ENCODE assay signal across 28 cellular contexts in genomic region chr11:115691030-115691429, GRCh38.
"Had no signal": no experiment of that assay in that cellular context is flagged by ENCODE, and none has a peak within 500 bp of the region (broad histone marks: within the 10 kb centered on the region; RNA-seq: fewer than 3 reads in every experiment).

No MANE protein-coding gene starts in this region.

- H3K27me3 ChIP-seq: ovary, right atrium auricular region, right lobe of liver, testis, thyroid gland, upper lobe of left lung, uterus had no signal

- H3K9me3 Mint-ChIP-seq: nephron progenitor cell had no signal

- H3K4me1 Mint-ChIP-seq: immature natural killer cell; naive B cell; natural killer cell; stimulated activated naive B cell treated with anti-CD40 and anti-IgM and Interleukin-4, amounts not matched to agents 10 μg/mL and 1 μg/mL and 100 μg/mL, for 72 hours had no signal

- H3K4me1 ChIP-seq: left lung, lower lobe of right lung, right lobe of liver, upper lobe of left lung, uterus had no signal

- H3K4me3 Mint-ChIP-seq: immature natural killer cell; naive B cell; natural killer cell; nephron progenitor cell; stimulated activated naive B cell treated with anti-CD40 and anti-IgM and Interleukin-4, amounts not matched to agents 10 μg/mL and 1 μg/mL and 100 μg/mL, for 72 hours had no signal

- H3K4me3 ChIP-seq: left lung, lower lobe of right lung, ovary, right atrium auricular region, right lobe of liver, skin epidermis, stomach, testis, thyroid gland, transverse colon, upper lobe of left lung, uterus had no signal

- H3K27me3 Mint-ChIP-seq: naive B cell had no signal

- H3K36me3 ChIP-seq: left lung, lower lobe of right lung, ovary, right atrium auricular region, right lobe of liver, stomach, thyroid gland, transverse colon, upper lobe of left lung, uterus had no signal

- DNase-seq: hypothalamus; immature natural killer cell; kidney; left colon; left lung; lower lobe of right lung; mammary epithelial cell; mesenchymal stem cell; naive B cell; natural killer cell; nephron progenitor cell; ovary; right lobe of liver; stimulated activated CD4-positive, alpha-beta T cell treated with anti-CD3 and anti-CD28 coated beads, Interleukin-12 subunit alpha, Interleukin-12 subunit beta, amount 100 ng/mL, for 4 hours; stimulated activated CD4-positive, alpha-beta T cell treated with anti-CD3 and anti-CD28 coated beads, Interleukin-15, amount 100 ng/mL, for 24 hours; stimulated activated CD4-positive, alpha-beta T cell treated with anti-CD3 and anti-CD28 coated beads, Interleukin-2, amount 100 ng/mL, for 24 hours; stimulated activated CD4-positive, alpha-beta T cell treated with anti-CD3 and anti-CD28 coated beads, Interleukin-4, amount 100 ng/mL, for 1 hour; stimulated activated naive B cell treated with anti-CD40 and anti-IgM and Interleukin-4, amounts not matched to agents 10 μg/mL and 1 μg/mL and 100 μg/mL, for 72 hours; stimulated activated naive CD8-positive, alpha-beta T cell treated with anti-CD3 and anti-CD28 coated beads, Interleukin-15, Interleukin-2, amounts not matched to agents 100 U/mL and 50 U/mL, for 24 hours; stomach; testis; thyroid gland; transverse colon; upper lobe of left lung; uterus had no signal

- H3K27ac ChIP-seq: left lung, lower lobe of right lung, ovary, right atrium auricular region, right lobe of liver, skin epidermis, stomach, testis, thyroid gland, transverse colon, upper lobe of left lung, uterus had no signal

- H3K36me3 Mint-ChIP-seq: immature natural killer cell; natural killer cell; stimulated activated naive B cell treated with anti-CD40 and anti-IgM and Interleukin-4, amounts not matched to agents 10 μg/mL and 1 μg/mL and 100 μg/mL, for 72 hours had no signal

- H3K9me3 ChIP-seq: left lung, lower lobe of right lung, ovary, right atrium auricular region, right lobe of liver, stomach, testis, thyroid gland, transverse colon, upper lobe of left lung, uterus had no signal

- H3K27ac Mint-ChIP-seq: immature natural killer cell; natural killer cell; nephron progenitor cell; progenitor cell of endocrine pancreas; stimulated activated naive B cell treated with anti-CD40 and anti-IgM and Interleukin-4, amounts not matched to agents 10 μg/mL and 1 μg/mL and 100 μg/mL, for 72 hours had no signal

- ATAC-seq: left colon; left lung; lower lobe of right lung; natural killer cell; right lobe of liver; stimulated activated naive B cell treated with anti-CD40 and anti-IgM and Interleukin-4, amounts not matched to agents 10 μg/mL and 1 μg/mL and 100 μg/mL, for 72 hours; stimulated activated naive CD8-positive, alpha-beta T cell treated with anti-CD3 and anti-CD28 coated beads, Interleukin-15, Interleukin-2, amounts not matched to agents 100 U/mL and 50 U/mL, for 24 hours had no signal
